10 cellular contexts compared by ENCODE assay signal in genomic region chr7:18566829-18567228, GRCh38.
DNase-seq lines count a peak whose midpoint lies in the region; ATAC-seq and TF ChIP-seq lines count a peak whose summit lies in the region.
"Had no signal": no experiment of that assay in that cellular context is flagged by ENCODE, and none has a peak within 500 bp of the region (broad histone marks: within the 10 kb centered on the region; RNA-seq: fewer than 3 reads in every experiment).

No MANE protein-coding gene starts in this region.

- H3K9ac ChIP-seq in GM23248: no peak overlapping the region

- no peaks in the 10 kb centered on the region for H3K27me3 Mint-ChIP-seq in activated naive CD8-positive, alpha-beta T cell treated with anti-CD3 and anti-CD28 coated beads, Interleukin-2, amount 50 U/mL, for 24 hours
- H3K27me3 Mint-ChIP-seq in activated naive CD8-positive, alpha-beta T cell treated with anti-CD3 and anti-CD28 coated beads for 36 hours: no peaks in the 10 kb centered on the region
- H3K27me3 Mint-ChIP-seq in MCF 10A (ENCODE audit: insufficient read depth, unreplicated experiment): no peaks in the 10 kb centered on the region

- H3K9me3 Mint-ChIP-seq in activated naive CD8-positive, alpha-beta T cell treated with anti-CD3 and anti-CD28 coated beads, Interleukin-2, amount 50 U/mL, for 24 hours: no peaks in the 10 kb centered on the region
- no peaks in the 10 kb centered on the region for H3K9me3 Mint-ChIP-seq in activated naive CD8-positive, alpha-beta T cell treated with anti-CD3 and anti-CD28 coated beads for 36 hours
- H3K9me3 Mint-ChIP-seq in MCF 10A (ENCODE audit: unreplicated experiment): no peaks in the 10 kb centered on the region

- H3K4me3 ChIP-seq in transverse colon (no peak overlapping the region), GM23248 (no peak overlapping the region)
- H3K4me3 ChIP-seq: ovary had no signal

- H3K9me3 ChIP-seq in transverse colon (no peaks in the 10 kb centered on the region), GM23248 (ENCODE audit: low read depth) (no peaks in the 10 kb centered on the region)
- H3K9me3 ChIP-seq: ovary had no signal

- POLR2A ChIA-PET in MCF 10A (lab: Yijun Ruan, JAX): interaction anchor here (1.0 to 2.3 kb wide), 5 partner anchors 16 to 217 kb away, joined by 3 to 13 read pairs (median 4); no protein-coding TSS in a partner anchor

- no peak overlapping the region for H2AFZ ChIP-seq in GM23248

- TF ChIP-seq CTCF in transverse colon (IDR thresholded peaks at IDR 0.05): no peak
- TF ChIP-seq CTCF in MCF 10A (IDR thresholded peaks at IDR 0.05; ENCODE audit: unreplicated experiment): no peak

- no peak overlapping the region for H3K4me2 ChIP-seq in GM23248 (ENCODE audit: unreplicated experiment)

- no peaks in the 10 kb centered on the region for H3K36me3 ChIP-seq in transverse colon
- H3K36me3 ChIP-seq in GM23248 (ENCODE audit: low read depth): no peaks in the 10 kb centered on the region
- H3K36me3 ChIP-seq: ovary had no signal

- TF ChIP-seq EP300 in transverse colon (IDR thresholded peaks at IDR 0.05; ENCODE audit: low read depth): no peak

- H3K79me2 ChIP-seq in GM23248 (ENCODE audit: insufficient read depth): no peaks in the 10 kb centered on the region

- peak; percentile 57 for ATAC-seq in activated naive CD8-positive, alpha-beta T cell treated with anti-CD3 and anti-CD28 coated beads, Interleukin-2, amount 50 U/mL, for 24 hours
- peak; percentile 93 for ATAC-seq in HG02884 (IDR thresholded peaks at IDR 0.05; ENCODE audit: unreplicated experiment)

- H3K27ac Mint-ChIP-seq in activated naive CD8-positive, alpha-beta T cell treated with anti-CD3 and anti-CD28 coated beads, Interleukin-2, amount 50 U/mL, for 24 hours: peak overlapping the region; percentile 73
- no peak overlapping the region for H3K27ac Mint-ChIP-seq in activated naive CD8-positive, alpha-beta T cell treated with anti-CD3 and anti-CD28 coated beads for 36 hours
- no peak overlapping the region for H3K27ac Mint-ChIP-seq in MCF 10A (ENCODE audit: low read depth, unreplicated experiment)

- H3K4me1 Mint-ChIP-seq in activated naive CD8-positive, alpha-beta T cell treated with anti-CD3 and anti-CD28 coated beads, Interleukin-2, amount 50 U/mL, for 24 hours: peaks cover 2% of the 10 kb centered on the region
- no peaks in the 10 kb centered on the region for H3K4me1 Mint-ChIP-seq in activated naive CD8-positive, alpha-beta T cell treated with anti-CD3 and anti-CD28 coated beads for 36 hours
- H3K4me1 Mint-ChIP-seq in MCF 10A (ENCODE audit: insufficient read depth, unreplicated experiment): no peaks in the 10 kb centered on the region

- H3K4me1 ChIP-seq in transverse colon: peaks cover 0 to 13% (median 3%) of the 10 kb centered on the region in 4 donors
- no peaks in the 10 kb centered on the region for H3K4me1 ChIP-seq in GM23248 (ENCODE audit: insufficient read depth)

- intact Hi-C loops in transverse colon (cut with DNase I; ENCODE audit: low total_unique reads): no loop called here
- intact Hi-C loops in MCF 10A (cut with micrococcal nuclease): no loop called here

- WGBS in transverse colon (ENCODE audit: low coverage in 1 of 2), 2 donors: 74 to 93% methylated on average over 3 to 7 of the region's 7 CpGs
- WGBS in GM23248 (ENCODE audit: low coverage in 1 of 2, low lambda C conversion rate in 2 of 2, missing lambda C conversion rate in 2 of 2), 2 experiments: 97% methylated on average over 7 of the region's 7 CpGs

- in situ Hi-C loops in transverse colon (cut with MboI; ENCODE audit: low pct_ligation_motif_present in 1 of 4, low pct_unique_long_range_greater_than_20kb in 1 of 4, low sequenced_read_pairs in 3 of 4): loop anchor here in 1 of 4 donors (25.0 kb wide), 1 partner anchor 205 kb away; no protein-coding TSS in a partner anchor
- in situ Hi-C loops in GM23248 (cut with MboI): loop anchor here (10.0 to 25.0 kb wide), 3 partner anchors 212 to 880 kb away; no protein-coding TSS in a partner anchor

- TF ChIP-seq POLR2A in transverse colon (IDR thresholded peaks at IDR 0.05): no peak

- no peaks in the 10 kb centered on the region for H4K20me1 ChIP-seq in GM23248 (ENCODE audit: insufficient read depth)

- CTCF ChIA-PET in MCF 10A (lab: Yijun Ruan, JAX): interaction anchor here (0.7 to 14.8 kb wide), 5 partner anchors 9 to 222 kb away, joined by 3 to 291 read pairs (median 4); no protein-coding TSS in a partner anchor

- H3K27ac ChIP-seq in transverse colon: no peak overlapping the region
- no peak overlapping the region for H3K27ac ChIP-seq in GM23248
- H3K27ac ChIP-seq: ovary had no signal

- no peak overlapping the region for H3K4me3 Mint-ChIP-seq in activated naive CD8-positive, alpha-beta T cell treated with anti-CD3 and anti-CD28 coated beads, Interleukin-2, amount 50 U/mL, for 24 hours
- H3K4me3 Mint-ChIP-seq in activated naive CD8-positive, alpha-beta T cell treated with anti-CD3 and anti-CD28 coated beads for 36 hours: no peak overlapping the region
- H3K4me3 Mint-ChIP-seq in MCF 10A (ENCODE audit: unreplicated experiment): no peak overlapping the region

- H3K27me3 ChIP-seq in transverse colon (no peaks in the 10 kb centered on the region), GM23248 (replicated peaks; ENCODE audit: insufficient read depth) (no peaks in the 10 kb centered on the region)
- H3K27me3 ChIP-seq: ovary had no signal

- no TSS peak for BruUV-seq in MCF 10A (replicated peaks; lab: Mats Ljungman, UMichigan)

- H3K9me2 ChIP-seq in GM23248 (ENCODE audit: insufficient read depth): no peaks in the 10 kb centered on the region

- DNase-seq in activated naive CD8-positive, alpha-beta T cell treated with anti-CD3 and anti-CD28 coated beads, Interleukin-2, amount 50 U/mL, for 24 hours: peak; percentile 7
- no peak for DNase-seq in activated naive CD8-positive, alpha-beta T cell treated with anti-CD3 and anti-CD28 coated beads for 36 hours
- DNase-seq in NCI-H446 (lab: John Stamatoyannopoulos, UW) (peak; percentile 39 to 75), transverse colon (peak; percentile 15), MCF 10A (ENCODE audit: unreplicated experiment) (no peak), GM23248 (no peak)
- DNase-seq in central memory CD4-positive, alpha-beta T cell: no peak
- DNase-seq: activated effector memory CD4-positive, alpha-beta T cell treated with anti-CD3 and anti-CD28 coated beads, Interleukin-2, amount 50 U/mL, for 16 hours; ovary had no signal

- H3F3A ChIP-seq in GM23248 (ENCODE audit: insufficient read depth): no peaks in the 10 kb centered on the region

- peaks cover 2% of the 10 kb centered on the region for H3K36me3 Mint-ChIP-seq in activated naive CD8-positive, alpha-beta T cell treated with anti-CD3 and anti-CD28 coated beads, Interleukin-2, amount 50 U/mL, for 24 hours (ENCODE audit: low read depth)
- no peaks in the 10 kb centered on the region for H3K36me3 Mint-ChIP-seq in activated naive CD8-positive, alpha-beta T cell treated with anti-CD3 and anti-CD28 coated beads for 36 hours
- H3K36me3 Mint-ChIP-seq in MCF 10A (ENCODE audit: insufficient read depth, unreplicated experiment): no peaks in the 10 kb centered on the region

Comparison
In these comparisons a context has a peak if more than half of its experiments do, and no peak if none do; other contexts are left out.
1. DNase-seq: peak in activated naive CD8-positive, alpha-beta T cell treated with anti-CD3 and anti-CD28 coated beads, Interleukin-2, amount 50 U/mL, for 24 hours (single experiment), NCI-H446 (2 of 2) and transverse colon (single experiment); none in activated naive CD8-positive, alpha-beta T cell treated with anti-CD3 and anti-CD28 coated beads for 36 hours (single experiment), MCF 10A (single experiment), central memory CD4-positive, alpha-beta T cell (single experiment) and GM23248 (single experiment).